1 cellular context compared by ENCODE assay signal in the genomic region with DNA sequence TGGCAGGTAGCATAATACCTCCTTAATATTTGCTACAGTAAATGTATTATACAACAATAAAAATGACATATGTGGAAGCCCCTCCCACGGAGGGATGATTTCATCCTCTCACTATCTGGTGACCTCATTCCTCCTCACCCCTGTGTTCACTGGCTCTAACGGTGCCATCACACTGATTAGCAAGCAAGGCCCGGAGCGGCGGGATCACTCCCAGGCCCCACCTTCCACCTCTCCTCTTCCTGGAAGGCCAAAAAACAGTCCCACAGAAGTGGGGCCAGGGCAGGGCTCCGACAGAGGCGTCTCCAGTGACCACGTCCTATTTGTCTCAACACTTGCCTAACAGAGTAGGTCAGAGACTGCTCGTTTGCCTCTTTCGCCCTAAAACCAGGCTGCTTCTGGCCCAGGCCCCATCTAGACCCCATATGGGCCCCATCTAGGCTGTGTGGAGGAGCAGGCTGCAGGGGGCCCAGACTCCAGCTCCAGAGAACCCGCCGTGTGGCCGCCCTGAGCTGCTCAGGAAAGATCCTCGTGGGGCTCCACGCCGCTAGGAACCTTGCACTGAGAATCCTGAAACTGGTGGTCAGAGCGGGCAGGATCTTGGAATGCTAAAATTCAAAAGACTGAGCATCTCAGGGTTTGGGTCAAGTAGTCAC.
A peak's percentile ranks its signal among the peaks of the same experiment; 100 is the strongest.
TF ChIP-seq lines count a peak whose summit lies in the region.

No MANE protein-coding gene starts in this region.

TF ChIP-seq in K562, 482 proteins besides CTCF, POLR2A, EP300 and RAD21 (continued from another document and continues in another):
- TF ChIP-seq, protein P1, sequence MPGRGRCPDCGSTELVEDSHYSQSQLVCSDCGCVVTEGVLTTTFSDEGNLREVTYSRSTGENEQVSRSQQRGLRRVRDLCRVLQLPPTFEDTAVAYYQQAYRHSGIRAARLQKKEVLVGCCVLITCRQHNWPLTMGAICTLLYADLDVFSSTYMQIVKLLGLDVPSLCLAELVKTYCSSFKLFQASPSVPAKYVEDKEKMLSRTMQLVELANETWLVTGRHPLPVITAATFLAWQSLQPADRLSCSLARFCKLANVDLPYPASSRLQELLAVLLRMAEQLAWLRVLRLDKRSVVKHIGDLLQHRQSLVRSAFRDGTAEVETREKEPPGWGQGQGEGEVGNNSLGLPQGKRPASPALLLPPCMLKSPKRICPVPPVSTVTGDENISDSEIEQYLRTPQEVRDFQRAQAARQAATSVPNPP (IDR thresholded peaks at IDR 0.05; ENCODE audit: borderline replicate concordance, insufficient read depth, insufficient read length), result no peak
- TF ChIP-seq EZH2 (IDR thresholded peaks at IDR 0.05; ENCODE audit: borderline replicate concordance, low read depth, low read length) (no peak), SNRNP70 (optimal IDR thresholded peaks at IDR 0.05; ENCODE audit: low read depth, low read length) (no peak), LARP7 (IDR thresholded peaks at IDR 0.05) (no peak), HDAC8 (tag; IDR thresholded peaks at IDR 0.05) (peak; percentile 73; the same call in 1 of the 2 replicates), SMARCA4 (IDR thresholded peaks at IDR 0.05) (0 out of 2 replicates have a peak, but pooled peaks have one; percentile 56), ZNF695 (CRISPR knock-in tag; IDR thresholded peaks at IDR 0.05) (0 out of 2 replicates have a peak, but pooled peaks have one; percentile 16), TBP (optimal IDR thresholded peaks at IDR 0.05; ENCODE audit: low read depth, low read length) (peak; percentile 87), ZC3H8 (IDR thresholded peaks at IDR 0.05) (no peak), SMAD4 (CRISPR knock-in tag; conservative IDR thresholded peaks at IDR 0.05) (peak; percentile 79), OTX1 (CRISPR knock-in tag; IDR thresholded peaks at IDR 0.05) (peak; percentile 80; the same call in 1 of the 2 replicates), PHF20 (IDR thresholded peaks at IDR 0.05; ENCODE audit: partially characterized antibody) (no peak), SMC3 (conservative IDR thresholded peaks at IDR 0.05; ENCODE audit: insufficient read depth, low read depth, low read length) (no peak), NFATC3 (IDR thresholded peaks at IDR 0.05) (no peak), COPS2 (conservative IDR thresholded peaks at IDR 0.05) (no peak), MTA2 (IDR thresholded peaks at IDR 0.05; ENCODE audit: low read depth) (no peak), TAF9B (IDR thresholded peaks at IDR 0.05; ENCODE audit: partially characterized antibody) (peak; percentile 75), ZEB2 (IDR thresholded peaks at IDR 0.05) (no peak), NUFIP1 (IDR thresholded peaks at IDR 0.05; ENCODE audit: partially characterized antibody) (no peak), TEAD4 (IDR thresholded peaks at IDR 0.05; ENCODE audit: low read length) (peak; percentile 46; the same call in 1 of the 2 replicates), TEAD4 (CRISPR knock-in tag; IDR thresholded peaks at IDR 0.05; ENCODE audit: borderline replicate concordance) (no peak), SIN3A (IDR thresholded peaks at IDR 0.05; ENCODE audit: borderline replicate concordance in 2 of 2, control insufficient read depth in 1 of 2, low read depth in 2 of 2, low read length in 2 of 2) (0 out of 4 replicates have a peak, but pooled peaks of 1 of the 2 experiments have one; percentile 16), BCL6 (CRISPR knock-in tag; IDR thresholded peaks at IDR 0.05) (no peak), IFI16 (CRISPR knock-in tag; IDR thresholded peaks at IDR 0.05) (no peak), ZNF253 (CRISPR knock-in tag; conservative IDR thresholded peaks at IDR 0.05) (no peak), IRF2 (CRISPR knock-in tag; IDR thresholded peaks at IDR 0.05) (no peak), PTRF (tag; IDR thresholded peaks at IDR 0.05) (no peak), CHD1 (IDR thresholded peaks at IDR 0.05; ENCODE audit: low read length) (peak; percentile 62), NEUROD1 (IDR thresholded peaks at IDR 0.05; ENCODE audit: borderline replicate concordance, low read depth, low read length, partially characterized antibody) (peak; percentile 33), BRD9 (IDR thresholded peaks at IDR 0.05; ENCODE audit: low read depth, partially characterized antibody) (no peak), HNRNPK (IDR thresholded peaks at IDR 0.05; ENCODE audit: low read depth, low read length, poor library complexity, severe bottlenecking) (no peak), NCOA6 (IDR thresholded peaks at IDR 0.05) (no peak), NBN (IDR thresholded peaks at IDR 0.05; ENCODE audit: low read depth) (peak; percentile 32; the same call in 1 of the 2 replicates)
- TF ChIP-seq, protein P2, sequence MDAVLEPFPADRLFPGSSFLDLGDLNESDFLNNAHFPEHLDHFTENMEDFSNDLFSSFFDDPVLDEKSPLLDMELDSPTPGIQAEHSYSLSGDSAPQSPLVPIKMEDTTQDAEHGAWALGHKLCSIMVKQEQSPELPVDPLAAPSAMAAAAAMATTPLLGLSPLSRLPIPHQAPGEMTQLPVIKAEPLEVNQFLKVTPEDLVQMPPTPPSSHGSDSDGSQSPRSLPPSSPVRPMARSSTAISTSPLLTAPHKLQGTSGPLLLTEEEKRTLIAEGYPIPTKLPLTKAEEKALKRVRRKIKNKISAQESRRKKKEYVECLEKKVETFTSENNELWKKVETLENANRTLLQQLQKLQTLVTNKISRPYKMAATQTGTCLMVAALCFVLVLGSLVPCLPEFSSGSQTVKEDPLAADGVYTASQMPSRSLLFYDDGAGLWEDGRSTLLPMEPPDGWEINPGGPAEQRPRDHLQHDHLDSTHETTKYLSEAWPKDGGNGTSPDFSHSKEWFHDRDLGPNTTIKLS (IDR thresholded peaks at IDR 0.05; ENCODE audit: borderline replicate concordance, low read depth), result 0 out of 2 replicates have a peak, but pooled peaks have one; percentile 6
- TF ChIP-seq, protein P3, sequence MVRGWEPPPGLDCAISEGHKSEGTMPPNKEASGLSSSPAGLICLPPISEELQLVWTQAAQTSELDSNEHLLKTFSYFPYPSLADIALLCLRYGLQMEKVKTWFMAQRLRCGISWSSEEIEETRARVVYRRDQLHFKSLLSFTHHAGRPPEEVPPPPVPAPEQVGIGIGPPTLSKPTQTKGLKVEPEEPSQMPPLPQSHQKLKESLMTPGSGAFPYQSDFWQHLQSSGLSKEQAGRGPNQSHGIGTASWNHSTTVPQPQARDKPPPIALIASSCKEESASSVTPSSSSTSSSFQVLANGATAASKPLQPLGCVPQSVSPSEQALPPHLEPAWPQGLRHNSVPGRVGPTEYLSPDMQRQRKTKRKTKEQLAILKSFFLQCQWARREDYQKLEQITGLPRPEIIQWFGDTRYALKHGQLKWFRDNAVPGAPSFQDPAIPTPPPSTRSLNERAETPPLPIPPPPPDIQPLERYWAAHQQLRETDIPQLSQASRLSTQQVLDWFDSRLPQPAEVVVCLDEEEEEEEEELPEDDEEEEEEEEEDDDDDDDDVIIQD (CRISPR knock-in tag; IDR thresholded peaks at IDR 0.05), result no peak
- TF ChIP-seq, protein P4, sequence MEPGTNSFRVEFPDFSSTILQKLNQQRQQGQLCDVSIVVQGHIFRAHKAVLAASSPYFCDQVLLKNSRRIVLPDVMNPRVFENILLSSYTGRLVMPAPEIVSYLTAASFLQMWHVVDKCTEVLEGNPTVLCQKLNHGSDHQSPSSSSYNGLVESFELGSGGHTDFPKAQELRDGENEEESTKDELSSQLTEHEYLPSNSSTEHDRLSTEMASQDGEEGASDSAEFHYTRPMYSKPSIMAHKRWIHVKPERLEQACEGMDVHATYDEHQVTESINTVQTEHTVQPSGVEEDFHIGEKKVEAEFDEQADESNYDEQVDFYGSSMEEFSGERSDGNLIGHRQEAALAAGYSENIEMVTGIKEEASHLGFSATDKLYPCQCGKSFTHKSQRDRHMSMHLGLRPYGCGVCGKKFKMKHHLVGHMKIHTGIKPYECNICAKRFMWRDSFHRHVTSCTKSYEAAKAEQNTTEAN (CRISPR knock-in tag; IDR thresholded peaks at IDR 0.05), result 0 out of 2 replicates have a peak, but pooled peaks have one; percentile 74
- TF ChIP-seq, protein P5, sequence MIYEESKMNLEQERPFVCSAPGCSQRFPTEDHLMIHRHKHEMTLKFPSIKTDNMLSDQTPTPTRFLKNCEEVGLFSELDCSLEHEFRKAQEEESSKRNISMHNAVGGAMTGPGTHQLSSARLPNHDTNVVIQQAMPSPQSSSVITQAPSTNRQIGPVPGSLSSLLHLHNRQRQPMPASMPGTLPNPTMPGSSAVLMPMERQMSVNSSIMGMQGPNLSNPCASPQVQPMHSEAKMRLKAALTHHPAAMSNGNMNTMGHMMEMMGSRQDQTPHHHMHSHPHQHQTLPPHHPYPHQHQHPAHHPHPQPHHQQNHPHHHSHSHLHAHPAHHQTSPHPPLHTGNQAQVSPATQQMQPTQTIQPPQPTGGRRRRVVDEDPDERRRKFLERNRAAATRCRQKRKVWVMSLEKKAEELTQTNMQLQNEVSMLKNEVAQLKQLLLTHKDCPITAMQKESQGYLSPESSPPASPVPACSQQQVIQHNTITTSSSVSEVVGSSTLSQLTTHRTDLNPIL (CRISPR knock-in tag; IDR thresholded peaks at IDR 0.05), result no peak
- TF ChIP-seq, protein P6, sequence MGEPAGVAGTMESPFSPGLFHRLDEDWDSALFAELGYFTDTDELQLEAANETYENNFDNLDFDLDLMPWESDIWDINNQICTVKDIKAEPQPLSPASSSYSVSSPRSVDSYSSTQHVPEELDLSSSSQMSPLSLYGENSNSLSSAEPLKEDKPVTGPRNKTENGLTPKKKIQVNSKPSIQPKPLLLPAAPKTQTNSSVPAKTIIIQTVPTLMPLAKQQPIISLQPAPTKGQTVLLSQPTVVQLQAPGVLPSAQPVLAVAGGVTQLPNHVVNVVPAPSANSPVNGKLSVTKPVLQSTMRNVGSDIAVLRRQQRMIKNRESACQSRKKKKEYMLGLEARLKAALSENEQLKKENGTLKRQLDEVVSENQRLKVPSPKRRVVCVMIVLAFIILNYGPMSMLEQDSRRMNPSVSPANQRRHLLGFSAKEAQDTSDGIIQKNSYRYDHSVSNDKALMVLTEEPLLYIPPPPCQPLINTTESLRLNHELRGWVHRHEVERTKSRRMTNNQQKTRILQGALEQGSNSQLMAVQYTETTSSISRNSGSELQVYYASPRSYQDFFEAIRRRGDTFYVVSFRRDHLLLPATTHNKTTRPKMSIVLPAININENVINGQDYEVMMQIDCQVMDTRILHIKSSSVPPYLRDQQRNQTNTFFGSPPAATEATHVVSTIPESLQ (CRISPR knock-in tag; IDR thresholded peaks at IDR 0.05), result no peak
- TF ChIP-seq, protein P7, sequence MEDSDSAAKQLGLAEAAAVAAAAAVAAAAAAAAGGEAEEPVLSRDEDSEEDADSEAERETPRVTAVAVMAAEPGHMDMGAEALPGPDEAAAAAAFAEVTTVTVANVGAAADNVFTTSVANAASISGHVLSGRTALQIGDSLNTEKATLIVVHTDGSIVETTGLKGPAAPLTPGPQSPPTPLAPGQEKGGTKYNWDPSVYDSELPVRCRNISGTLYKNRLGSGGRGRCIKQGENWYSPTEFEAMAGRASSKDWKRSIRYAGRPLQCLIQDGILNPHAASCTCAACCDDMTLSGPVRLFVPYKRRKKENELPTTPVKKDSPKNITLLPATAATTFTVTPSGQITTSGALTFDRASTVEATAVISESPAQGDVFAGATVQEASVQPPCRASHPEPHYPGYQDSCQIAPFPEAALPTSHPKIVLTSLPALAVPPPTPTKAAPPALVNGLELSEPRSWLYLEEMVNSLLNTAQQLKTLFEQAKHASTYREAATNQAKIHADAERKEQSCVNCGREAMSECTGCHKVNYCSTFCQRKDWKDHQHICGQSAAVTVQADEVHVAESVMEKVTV (CRISPR knock-in tag; IDR thresholded peaks at IDR 0.05), result no peak
- TF ChIP-seq, protein P8, sequence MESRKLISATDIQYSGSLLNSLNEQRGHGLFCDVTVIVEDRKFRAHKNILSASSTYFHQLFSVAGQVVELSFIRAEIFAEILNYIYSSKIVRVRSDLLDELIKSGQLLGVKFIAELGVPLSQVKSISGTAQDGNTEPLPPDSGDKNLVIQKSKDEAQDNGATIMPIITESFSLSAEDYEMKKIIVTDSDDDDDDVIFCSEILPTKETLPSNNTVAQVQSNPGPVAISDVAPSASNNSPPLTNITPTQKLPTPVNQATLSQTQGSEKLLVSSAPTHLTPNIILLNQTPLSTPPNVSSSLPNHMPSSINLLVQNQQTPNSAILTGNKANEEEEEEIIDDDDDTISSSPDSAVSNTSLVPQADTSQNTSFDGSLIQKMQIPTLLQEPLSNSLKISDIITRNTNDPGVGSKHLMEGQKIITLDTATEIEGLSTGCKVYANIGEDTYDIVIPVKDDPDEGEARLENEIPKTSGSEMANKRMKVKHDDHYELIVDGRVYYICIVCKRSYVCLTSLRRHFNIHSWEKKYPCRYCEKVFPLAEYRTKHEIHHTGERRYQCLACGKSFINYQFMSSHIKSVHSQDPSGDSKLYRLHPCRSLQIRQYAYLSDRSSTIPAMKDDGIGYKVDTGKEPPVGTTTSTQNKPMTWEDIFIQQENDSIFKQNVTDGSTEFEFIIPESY (CRISPR knock-in tag; IDR thresholded peaks at IDR 0.05), result peak; percentile 49; the same call in 1 of the 2 replicates
- TF ChIP-seq, protein P9, sequence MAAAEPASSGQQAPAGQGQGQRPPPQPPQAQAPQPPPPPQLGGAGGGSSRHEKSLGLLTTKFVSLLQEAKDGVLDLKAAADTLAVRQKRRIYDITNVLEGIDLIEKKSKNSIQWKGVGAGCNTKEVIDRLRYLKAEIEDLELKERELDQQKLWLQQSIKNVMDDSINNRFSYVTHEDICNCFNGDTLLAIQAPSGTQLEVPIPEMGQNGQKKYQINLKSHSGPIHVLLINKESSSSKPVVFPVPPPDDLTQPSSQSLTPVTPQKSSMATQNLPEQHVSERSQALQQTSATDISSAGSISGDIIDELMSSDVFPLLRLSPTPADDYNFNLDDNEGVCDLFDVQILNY (CRISPR knock-in tag; IDR thresholded peaks at IDR 0.05), result no peak
- TF ChIP-seq, protein P10, sequence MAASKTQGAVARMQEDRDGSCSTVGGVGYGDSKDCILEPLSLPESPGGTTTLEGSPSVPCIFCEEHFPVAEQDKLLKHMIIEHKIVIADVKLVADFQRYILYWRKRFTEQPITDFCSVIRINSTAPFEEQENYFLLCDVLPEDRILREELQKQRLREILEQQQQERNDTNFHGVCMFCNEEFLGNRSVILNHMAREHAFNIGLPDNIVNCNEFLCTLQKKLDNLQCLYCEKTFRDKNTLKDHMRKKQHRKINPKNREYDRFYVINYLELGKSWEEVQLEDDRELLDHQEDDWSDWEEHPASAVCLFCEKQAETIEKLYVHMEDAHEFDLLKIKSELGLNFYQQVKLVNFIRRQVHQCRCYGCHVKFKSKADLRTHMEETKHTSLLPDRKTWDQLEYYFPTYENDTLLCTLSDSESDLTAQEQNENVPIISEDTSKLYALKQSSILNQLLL (CRISPR knock-in tag; IDR thresholded peaks at IDR 0.05; ENCODE audit: borderline replicate concordance), result no peak
- TF ChIP-seq, protein P11, sequence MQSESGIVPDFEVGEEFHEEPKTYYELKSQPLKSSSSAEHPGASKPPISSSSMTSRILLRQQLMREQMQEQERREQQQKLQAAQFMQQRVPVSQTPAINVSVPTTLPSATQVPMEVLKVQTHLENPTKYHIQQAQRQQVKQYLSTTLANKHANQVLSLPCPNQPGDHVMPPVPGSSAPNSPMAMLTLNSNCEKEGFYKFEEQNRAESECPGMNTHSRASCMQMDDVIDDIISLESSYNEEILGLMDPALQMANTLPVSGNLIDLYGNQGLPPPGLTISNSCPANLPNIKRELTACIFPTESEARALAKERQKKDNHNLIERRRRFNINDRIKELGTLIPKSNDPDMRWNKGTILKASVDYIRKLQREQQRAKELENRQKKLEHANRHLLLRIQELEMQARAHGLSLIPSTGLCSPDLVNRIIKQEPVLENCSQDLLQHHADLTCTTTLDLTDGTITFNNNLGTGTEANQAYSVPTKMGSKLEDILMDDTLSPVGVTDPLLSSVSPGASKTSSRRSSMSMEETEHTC (IDR thresholded peaks at IDR 0.05), result no peak
